Comparison of ENCODE assay signal across 9 cellular contexts in the genomic region with DNA sequence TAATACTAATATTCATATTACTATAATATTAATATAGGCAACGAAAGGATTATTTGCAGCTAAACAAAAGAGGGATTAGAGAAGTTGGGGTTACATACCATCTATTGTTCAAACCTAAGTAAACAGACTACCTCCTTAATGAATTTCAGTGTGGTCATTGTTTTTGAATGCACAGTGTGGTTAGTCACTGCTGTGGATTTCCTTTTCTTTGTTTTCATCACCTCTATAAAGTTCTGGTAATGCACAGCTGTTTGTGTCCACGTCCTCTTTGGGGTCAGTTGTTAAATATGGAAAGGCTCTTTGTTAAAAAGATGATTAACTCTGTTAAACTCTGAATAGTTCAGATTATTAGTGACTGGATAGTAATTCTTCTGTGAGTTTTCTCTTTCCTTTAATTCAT.
A peak's percentile ranks its signal among the peaks of the same experiment; 100 is the strongest.
DNase-seq lines count a peak whose midpoint lies in the region; ATAC-seq and TF ChIP-seq lines count a peak whose summit lies in the region.
"Had no signal": no experiment of that assay in that cellular context is flagged by ENCODE, and none has a peak within 500 bp of the region (broad histone marks: within the 10 kb centered on the region; RNA-seq: fewer than 3 reads in every experiment).

No MANE protein-coding gene starts in this region.

- H3K9me3 Mint-ChIP-seq in nephron progenitor cell, result no peaks in the 10 kb centered on the region
- H3K9me3 Mint-ChIP-seq in effector memory CD8-positive, alpha-beta T cell, result no peaks in the 10 kb centered on the region

- no peak for ATAC-seq in HG03135 (IDR thresholded peaks at IDR 0.05; ENCODE audit: unreplicated experiment)
- no peak for ATAC-seq in effector memory CD8-positive, alpha-beta T cell (replicated peaks)

- peaks cover 11% of the 10 kb centered on the region for H3K27me3 Mint-ChIP-seq in nephron progenitor cell (ENCODE audit: low read depth, poor library complexity)
- peaks cover 36 to 57% of the 10 kb centered on the region in 2 donors for H3K27me3 Mint-ChIP-seq in effector memory CD8-positive, alpha-beta T cell

- no peak for TF ChIP-seq CTCF in choroid plexus epithelial cell (conservative IDR thresholded peaks at IDR 0.05; ENCODE audit: low read depth, low read length)
- no peak for TF ChIP-seq CTCF in nephron progenitor cell (IDR thresholded peaks at IDR 0.05)

- no peak overlapping the region for H3K4me3 ChIP-seq in choroid plexus epithelial cell (ENCODE audit: low read depth, low read length)

- DNase-seq in HCEC 1CT (peak; percentile 41), NCI-H226 (peak; percentile 19), choroid plexus epithelial cell (ENCODE audit: low read depth) (peak; percentile 67), nephron progenitor cell (no peak), NCI-H526 (lab: John Stamatoyannopoulos, UW) (no peak)
- no peak for DNase-seq in effector memory CD8-positive, alpha-beta T cell
- DNase-seq: activated CD4-positive, alpha-beta T cell treated with anti-CD3 and anti-CD28 coated beads, Interleukin-2, amount 50 U/mL, for 4 hours; cortex of kidney had no signal

- H3K4me3 Mint-ChIP-seq in nephron progenitor cell, result peak overlapping the region; percentile 68
- peak overlapping the region in 1 of 2 donors; percentile 1 for H3K4me3 Mint-ChIP-seq in effector memory CD8-positive, alpha-beta T cell

- H3K27ac Mint-ChIP-seq in nephron progenitor cell, result no peak overlapping the region
- H3K27ac Mint-ChIP-seq in effector memory CD8-positive, alpha-beta T cell, result no peak overlapping the region

- H3K4me1 Mint-ChIP-seq in nephron progenitor cell, result peaks cover 54% of the 10 kb centered on the region
- H3K4me1 Mint-ChIP-seq in effector memory CD8-positive, alpha-beta T cell (ENCODE audit: low read depth in 2 of 2), result peaks cover 9 to 15% of the 10 kb centered on the region in 2 donors

- no peaks in the 10 kb centered on the region for H3K36me3 Mint-ChIP-seq in nephron progenitor cell (ENCODE audit: low read depth)
- H3K36me3 Mint-ChIP-seq in effector memory CD8-positive, alpha-beta T cell (ENCODE audit: insufficient read depth), result peaks cover 3% of the 10 kb centered on the region

Comparison
In these comparisons a context has a peak if more than half of its experiments do, and no peak if none do; other contexts are left out.
1. DNase-seq: peak in HCEC 1CT (single experiment), NCI-H226 (single experiment) and choroid plexus epithelial cell (single experiment); none in nephron progenitor cell (single experiment), NCI-H526 (0 of 2) and effector memory CD8-positive, alpha-beta T cell (0 of 3).